Comparison of ENCODE assay signal across 6 cellular contexts in the genomic region with DNA sequence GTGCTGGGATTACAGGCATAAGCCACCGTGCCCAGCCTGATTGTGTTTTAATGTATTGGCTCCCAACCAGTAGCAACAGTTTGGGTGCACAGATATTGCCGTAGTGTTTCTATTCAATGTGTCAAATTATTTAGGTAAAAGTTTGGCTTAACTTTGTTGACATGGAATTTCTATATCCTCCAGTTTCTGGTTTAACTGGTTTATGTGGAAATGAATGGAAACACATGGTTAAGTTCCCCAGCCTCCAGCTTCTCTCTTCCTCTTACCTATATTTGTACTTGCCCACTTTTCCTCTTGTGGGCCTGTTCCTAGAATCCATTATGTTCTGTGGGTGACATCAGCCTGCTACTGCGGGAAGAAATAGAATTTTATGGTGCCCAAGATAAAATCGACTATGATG. TPM values are rescaled to one million over a fixed set of nuclear protein-coding genes. Genes with fewer than 3 reads are reported as not detected.
"Had no signal": no experiment of that assay in that cellular context is flagged by ENCODE, and none has a peak within 500 bp of the region (broad histone marks: within the 10 kb centered on the region; RNA-seq: fewer than 3 reads in every experiment).

No MANE protein-coding gene starts in this region.

- H3K4me2 ChIP-seq: GM23338 had no signal

- ATAC-seq: GM23338, HCT116, HepG2 had no signal

- DNase-seq: H9, HFFc6 had no signal

- H3K27ac ChIP-seq: HL-60 had no signal

- H3K4me3 ChIP-seq: GM23338 had no signal

- H2AFZ ChIP-seq: GM23338 had no signal

RNA-seq across cellular contexts. Expression of a gene that starts 53.9 kb away (rescaled TPM):
- total RNA-seq: H9, HepG2 had no signal
- polyA plus RNA-seq: GM23338, HepG2 had no signal
